In the genomic region with DNA sequence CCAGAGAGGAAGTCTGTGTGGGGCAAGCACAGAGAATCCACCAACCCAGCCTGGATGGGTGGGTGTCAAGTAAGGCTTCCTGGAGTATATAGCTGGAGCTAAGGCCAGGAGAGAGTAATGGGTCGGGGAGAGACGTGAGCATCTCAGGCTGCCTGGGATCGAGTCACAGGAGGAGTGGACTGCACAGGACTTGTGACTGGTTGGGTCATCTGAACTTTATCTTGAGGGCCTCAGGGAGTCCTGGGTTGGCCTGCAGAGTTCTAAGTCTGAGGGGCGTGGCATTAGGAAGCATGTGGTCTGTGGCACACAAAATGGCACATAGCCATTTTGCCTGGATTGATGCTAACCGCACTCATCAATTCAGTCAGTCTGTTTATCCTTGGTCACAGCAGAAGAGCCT, we compare ENCODE assay signal across 9 cellular contexts. TPM values are rescaled to one million over a fixed set of nuclear protein-coding genes. Genes with fewer than 3 reads are reported as not detected.
A peak's percentile ranks its signal among the peaks of the same experiment; 100 is the strongest.
DNase-seq lines count a peak whose midpoint lies in the region; ATAC-seq, FAIRE-seq and TF ChIP-seq lines count a peak whose summit lies in the region.
"Had no signal": no experiment of that assay in that cellular context is flagged by ENCODE, and none has a peak within 500 bp of the region (broad histone marks: within the 10 kb centered on the region; RNA-seq: fewer than 3 reads in every experiment).

No MANE protein-coding gene starts in this region.

- H3K79me2 ChIP-seq in KMS-11 (ENCODE audit: insufficient read depth, low read depth): peaks cover 49% of the 10 kb centered on the region
- H3K79me2 ChIP-seq in neural cell (replicated peaks; ENCODE audit: insufficient read depth, low read length): no peaks in the 10 kb centered on the region

- H3F3A ChIP-seq in neural cell (ENCODE audit: insufficient read depth, low read length, poor library complexity, severe bottlenecking): no peaks in the 10 kb centered on the region

- no peak overlapping the region for H3K4me3 ChIP-seq in CD4-positive, CD25-positive, alpha-beta regulatory T cell (ENCODE audit: low read depth, low read length)
- H3K4me3 ChIP-seq in KMS-11 (IDR thresholded peaks at IDR 0.05; ENCODE audit: insufficient read depth, low read depth, low read length) (no peak overlapping the region), neural cell (ENCODE audit: low read length) (peak overlapping the region; percentile 100)

- peak overlapping the region; percentile 83 to 97 (median 96) for H3K4me3 Mint-ChIP-seq in CD4-positive, CD25-positive, alpha-beta regulatory T cell
- peak overlapping the region; percentile 100 for H3K4me3 Mint-ChIP-seq in chondrocyte (ENCODE audit: unreplicated experiment)

- no peak for ATAC-seq in CD4-positive, CD25-positive, alpha-beta regulatory T cell (ENCODE audit: low read depth in 2 of 2)
- ATAC-seq in GM21619 (IDR thresholded peaks at IDR 0.05; ENCODE audit: unreplicated experiment): no peak

- TF ChIP-seq RAD21 in neural cell (conservative IDR thresholded peaks at IDR 0.05): no peak

- no peak overlapping the region for H3K9ac ChIP-seq in KMS-11
- no peak overlapping the region for H3K9ac ChIP-seq in neural cell (ENCODE audit: low read length)

- H2AFZ ChIP-seq in KMS-11 (ENCODE audit: low read depth): no peak overlapping the region
- H2AFZ ChIP-seq in neural cell (ENCODE audit: low read depth, low read length): no peak overlapping the region

- no peak overlapping the region for H3K27ac ChIP-seq in CD4-positive, CD25-positive, alpha-beta regulatory T cell (ENCODE audit: insufficient read depth, low read length, poor library complexity, severe bottlenecking)
- H3K27ac ChIP-seq in KMS-11 (no peak overlapping the region), neural cell (ENCODE audit: low read length) (no peak overlapping the region)
- H3K27ac ChIP-seq: VCaP had no signal

- no peak for FAIRE-seq in GM19239 (lab: Jason Lieb, UNC)

- H3K4me1 ChIP-seq in CD4-positive, CD25-positive, alpha-beta regulatory T cell (ENCODE audit: control insufficient read depth, insufficient read depth, low read length, poor library complexity, severe bottlenecking): peaks cover 21% of the 10 kb centered on the region
- peaks cover 60% of the 10 kb centered on the region for H3K4me1 ChIP-seq in KMS-11 (ENCODE audit: low read depth, poor library complexity, severe bottlenecking)

- DNase-seq in CD4-positive, CD25-positive, alpha-beta regulatory T cell: no peak
- DNase-seq in chondrocyte (ENCODE audit: low spot score) (no peak), NCI-H82 treated with DMSO at 0.1 percent for 48 hours (lab: John Stamatoyannopoulos, UW; ENCODE audit: unreplicated experiment) (no peak), GM19239 (ENCODE audit: insufficient read length, low spot score) (no peak)
- no peak for DNase-seq in activated CD4-positive, alpha-beta T cell treated with anti-CD3 and anti-CD28 coated beads for 4 hours

- no peaks in the 10 kb centered on the region for H3K9me2 ChIP-seq in neural cell (ENCODE audit: insufficient read depth, low read length)

- no peaks in the 10 kb centered on the region for H3K9me3 ChIP-seq in CD4-positive, CD25-positive, alpha-beta regulatory T cell (ENCODE audit: control insufficient read depth in 2 of 2, low read length in 2 of 2)
- no peaks in the 10 kb centered on the region for H3K9me3 ChIP-seq in neural cell (ENCODE audit: low read length)

- peaks cover 10% of the 10 kb centered on the region for H3K36me3 ChIP-seq in CD4-positive, CD25-positive, alpha-beta regulatory T cell (ENCODE audit: control insufficient read depth, insufficient read depth, low read length)
- H3K36me3 ChIP-seq in KMS-11 (ENCODE audit: insufficient read depth) (no peaks in the 10 kb centered on the region), neural cell (ENCODE audit: insufficient read depth, low read length) (no peaks in the 10 kb centered on the region)

- H3K27me3 ChIP-seq in CD4-positive, CD25-positive, alpha-beta regulatory T cell (ENCODE audit: control insufficient read depth, insufficient read depth, low read length): no peaks in the 10 kb centered on the region
- H3K27me3 ChIP-seq in KMS-11 (ENCODE audit: insufficient read depth, low read depth) (no peaks in the 10 kb centered on the region), neural cell (ENCODE audit: insufficient read depth, low read depth, low read length) (no peaks in the 10 kb centered on the region)

- H3K36me3 Mint-ChIP-seq in CD4-positive, CD25-positive, alpha-beta regulatory T cell: peaks cover 12% of the 10 kb centered on the region
- peaks cover 6% of the 10 kb centered on the region for H3K36me3 Mint-ChIP-seq in chondrocyte (ENCODE audit: low read depth)

- peaks cover 0 to 40% (median 24%) of the 10 kb centered on the region in 4 donors for H3K4me1 Mint-ChIP-seq in CD4-positive, CD25-positive, alpha-beta regulatory T cell
- H3K4me1 Mint-ChIP-seq in chondrocyte (ENCODE audit: low read depth): peaks cover 31% of the 10 kb centered on the region

- H3K4me2 ChIP-seq in KMS-11 (peak overlapping the region; percentile 98), neural cell (ENCODE audit: low read length) (no peak overlapping the region)

- TF ChIP-seq EP300 in neural cell (conservative IDR thresholded peaks at IDR 0.05; ENCODE audit: poor library complexity, severe bottlenecking): no peak

- no peaks in the 10 kb centered on the region for H4K20me1 ChIP-seq in KMS-11 (ENCODE audit: insufficient read depth)
- no peaks in the 10 kb centered on the region for H4K20me1 ChIP-seq in neural cell (ENCODE audit: insufficient read depth)

- H3K27ac Mint-ChIP-seq in CD4-positive, CD25-positive, alpha-beta regulatory T cell: no peak overlapping the region
- no peak overlapping the region for H3K27ac Mint-ChIP-seq in chondrocyte (ENCODE audit: unreplicated experiment)

- no peaks in the 10 kb centered on the region for H3K27me3 Mint-ChIP-seq in CD4-positive, CD25-positive, alpha-beta regulatory T cell
- no peaks in the 10 kb centered on the region for H3K27me3 Mint-ChIP-seq in chondrocyte (ENCODE audit: low read depth)

- TF ChIP-seq CTCF in KMS-11 (conservative IDR thresholded peaks at IDR 0.05; ENCODE audit: low read depth, low read length) (no peak), chondrocyte (IDR thresholded peaks at IDR 0.05) (no peak), neural cell (IDR thresholded peaks at IDR 0.05; ENCODE audit: poor library complexity, severe bottlenecking) (no peak)

- H3K9me3 Mint-ChIP-seq in CD4-positive, CD25-positive, alpha-beta regulatory T cell: no peaks in the 10 kb centered on the region
- no peaks in the 10 kb centered on the region for H3K9me3 Mint-ChIP-seq in chondrocyte (ENCODE audit: low read depth)

TF ChIP-seq in neural cell, 6 proteins besides CTCF, POLR2A, EP300 and RAD21:
- TF ChIP-seq, protein P1, sequence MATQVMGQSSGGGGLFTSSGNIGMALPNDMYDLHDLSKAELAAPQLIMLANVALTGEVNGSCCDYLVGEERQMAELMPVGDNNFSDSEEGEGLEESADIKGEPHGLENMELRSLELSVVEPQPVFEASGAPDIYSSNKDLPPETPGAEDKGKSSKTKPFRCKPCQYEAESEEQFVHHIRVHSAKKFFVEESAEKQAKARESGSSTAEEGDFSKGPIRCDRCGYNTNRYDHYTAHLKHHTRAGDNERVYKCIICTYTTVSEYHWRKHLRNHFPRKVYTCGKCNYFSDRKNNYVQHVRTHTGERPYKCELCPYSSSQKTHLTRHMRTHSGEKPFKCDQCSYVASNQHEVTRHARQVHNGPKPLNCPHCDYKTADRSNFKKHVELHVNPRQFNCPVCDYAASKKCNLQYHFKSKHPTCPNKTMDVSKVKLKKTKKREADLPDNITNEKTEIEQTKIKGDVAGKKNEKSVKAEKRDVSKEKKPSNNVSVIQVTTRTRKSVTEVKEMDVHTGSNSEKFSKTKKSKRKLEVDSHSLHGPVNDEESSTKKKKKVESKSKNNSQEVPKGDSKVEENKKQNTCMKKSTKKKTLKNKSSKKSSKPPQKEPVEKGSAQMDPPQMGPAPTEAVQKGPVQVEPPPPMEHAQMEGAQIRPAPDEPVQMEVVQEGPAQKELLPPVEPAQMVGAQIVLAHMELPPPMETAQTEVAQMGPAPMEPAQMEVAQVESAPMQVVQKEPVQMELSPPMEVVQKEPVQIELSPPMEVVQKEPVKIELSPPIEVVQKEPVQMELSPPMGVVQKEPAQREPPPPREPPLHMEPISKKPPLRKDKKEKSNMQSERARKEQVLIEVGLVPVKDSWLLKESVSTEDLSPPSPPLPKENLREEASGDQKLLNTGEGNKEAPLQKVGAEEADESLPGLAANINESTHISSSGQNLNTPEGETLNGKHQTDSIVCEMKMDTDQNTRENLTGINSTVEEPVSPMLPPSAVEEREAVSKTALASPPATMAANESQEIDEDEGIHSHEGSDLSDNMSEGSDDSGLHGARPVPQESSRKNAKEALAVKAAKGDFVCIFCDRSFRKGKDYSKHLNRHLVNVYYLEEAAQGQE (IDR thresholded peaks at IDR 0.05; ENCODE audit: borderline replicate concordance): no peak
- no peak for TF ChIP-seq MXI1 (conservative IDR thresholded peaks at IDR 0.05; ENCODE audit: poor library complexity, severe bottlenecking)
- no peak for TF ChIP-seq EZH2 (IDR thresholded peaks at IDR 0.05; ENCODE audit: borderline replicate concordance, insufficient read depth, low read length, poor library complexity, severe bottlenecking)
- TF ChIP-seq POLR2AphosphoS5 (IDR thresholded peaks at IDR 0.05): no peak
- no peak for TF ChIP-seq SMC3 (conservative IDR thresholded peaks at IDR 0.05; ENCODE audit: poor library complexity)
- no peak for TF ChIP-seq TAF1 (IDR thresholded peaks at IDR 0.05; ENCODE audit: low read depth)
TF ChIP-seq in neural cell: peak in this region for 0.

RNA-seq across cellular contexts. Expression of gene PLA2G15, which starts 1.5 kb away (rescaled TPM):
- total RNA-seq in CD4-positive, CD25-positive, alpha-beta regulatory T cell: 9.4 TPM
- 10 to 100 TPM in 1 of 4 donors, 1 to 10 TPM in 3; 7.5 to 10.3 (median 8.8) TPM for polyA plus RNA-seq in CD4-positive, CD25-positive, alpha-beta regulatory T cell
- total RNA-seq in chondrocyte: 24.5 to 29.6 TPM (median 28.0 TPM) in 3 replicates
- polyA plus RNA-seq in neural cell: 19.6 and 28.0 TPM in 2 replicates
- polyA minus RNA-seq in neural cell: 20.2 and 23.7 TPM in 2 replicates

RNA-seq across cellular contexts. Expression of gene ESRP2, which starts 10.7 kb away (rescaled TPM):
- not detected for total RNA-seq in CD4-positive, CD25-positive, alpha-beta regulatory T cell
- polyA plus RNA-seq in CD4-positive, CD25-positive, alpha-beta regulatory T cell: under 1 TPM; 0.10 to 0.99 (median 0.33) TPM
- total RNA-seq in chondrocyte: 0.42 to 0.44 TPM in 2 of 3 replicates, not detected in the other
- not detected in 2 replicates for polyA plus RNA-seq in neural cell
- not detected in 2 replicates for polyA minus RNA-seq in neural cell

RNA-seq across cellular contexts. Expression of gene SLC7A6, which starts 17.7 kb away (rescaled TPM):
- 141 TPM for total RNA-seq in CD4-positive, CD25-positive, alpha-beta regulatory T cell
- 10 to 100 TPM; 10.7 to 21.4 (median 17.4) TPM for polyA plus RNA-seq in CD4-positive, CD25-positive, alpha-beta regulatory T cell
- 49.5 to 57.3 TPM (median 55.9 TPM) in 3 replicates for total RNA-seq in chondrocyte
- 36.0 and 39.3 TPM in 2 replicates for polyA plus RNA-seq in neural cell
- polyA minus RNA-seq in neural cell: 24.2 and 38.5 TPM in 2 replicates
